1 cellular context compared by ENCODE assay signal in genomic region chr11:47917643-47918369, GRCh38.
A peak's percentile ranks its signal among the peaks of the same experiment; 100 is the strongest.
TF ChIP-seq lines count a peak whose summit lies in the region.

No MANE protein-coding gene starts in this region.

TF ChIP-seq in HepG2, 621 proteins besides CTCF, POLR2A, EP300 and RAD21 (continued from another document):
- TF ChIP-seq USF2 (IDR thresholded peaks at IDR 0.05; ENCODE audit: low read depth, low read length) = peak; percentile 81
- TF ChIP-seq USF2 (CRISPR knock-in tag; IDR thresholded peaks at IDR 0.05; ENCODE audit: borderline replicate concordance) = peak; percentile 86; the same call in 1 of the 2 replicates
- no peak for TF ChIP-seq ZBTB8A (CRISPR knock-in tag; IDR thresholded peaks at IDR 0.05; ENCODE audit: borderline replicate concordance, low read depth)
